ENCODE assay signal across 28 cellular contexts in genomic region chr17:37041931-37042330, GRCh38.
"Had no signal": no experiment of that assay in that cellular context is flagged by ENCODE, and none has a peak within 500 bp of the region (broad histone marks: within the 10 kb centered on the region; RNA-seq: fewer than 3 reads in every experiment).

No MANE protein-coding gene starts in this region.

- DNase-seq: natural killer cell; occipital lobe; ovary; posterior cingulate gyrus; psoas muscle; right cardiac atrium; spleen; stimulated activated CD4-positive, alpha-beta T cell treated with anti-CD3 and anti-CD28 coated beads, Interleukin-12 subunit alpha, Interleukin-12 subunit beta, amount 100 ng/mL, for 4 hours; stimulated activated CD4-positive, alpha-beta T cell treated with anti-CD3 and anti-CD28 coated beads, Interleukin-1b, Interleukin-23, amount 100 ng/mL, for 48 hours; stimulated activated CD4-positive, alpha-beta T cell treated with anti-CD3 and anti-CD28 coated beads, Interleukin-4, amount 100 ng/mL, for 1 hour; stimulated activated CD4-positive, alpha-beta T cell treated with anti-CD3 and anti-CD28 coated beads, Interleukin-4, amount 100 ng/mL, for 4 hours; stimulated activated CD8-positive, alpha-beta memory T cell treated with anti-CD3 and anti-CD28 coated beads, Interleukin-4, amount 100 ng/mL, for 48 hours; stimulated activated naive CD4-positive, alpha-beta T cell; stimulated activated naive CD8-positive, alpha-beta T cell treated with anti-CD3 and anti-CD28 coated beads, Interleukin-15, amount 100 ng/mL, for 72 hours; stimulated activated naive CD8-positive, alpha-beta T cell treated with anti-CD3 and anti-CD28 coated beads, Interleukin-15, Interleukin-2, amounts not matched to agents 100 U/mL and 50 U/mL, for 24 hours; substantia nigra; testis; tibial artery; transverse colon; upper lobe of right lung; uterus had no signal

- ATAC-seq: natural killer cell; psoas muscle; right cardiac atrium; sciatic nerve; stimulated activated memory B cell treated with anti-CD40 and anti-IgM and Interleukin-4, amounts not matched to agents 10 μg/mL and 1 μg/mL and 100 μg/mL, for 72 hours; stimulated activated naive CD8-positive, alpha-beta T cell treated with anti-CD3 and anti-CD28 coated beads, Interleukin-15, amount 100 ng/mL, for 72 hours; stimulated activated naive CD8-positive, alpha-beta T cell treated with anti-CD3 and anti-CD28 coated beads, Interleukin-15, Interleukin-2, amounts not matched to agents 100 U/mL and 50 U/mL, for 24 hours; upper lobe of right lung had no signal

- H3K9me3 ChIP-seq: ovary, psoas muscle, spleen, suprapubic skin, testis, tibial artery, transverse colon, upper lobe of right lung, uterus had no signal

- H3K36me3 ChIP-seq: neural progenitor cell, ovary, transverse colon, uterus had no signal

- H2AFZ ChIP-seq: neural progenitor cell, parathyroid adenoma had no signal

- H3K27me3 ChIP-seq: neural progenitor cell, ovary, spleen, suprapubic skin, testis, tibial artery, transverse colon, upper lobe of right lung, uterus had no signal

- H3K9ac ChIP-seq: neural progenitor cell, parathyroid adenoma had no signal

- H3K4me1 ChIP-seq: psoas muscle, suprapubic skin, testis, transverse colon, upper lobe of right lung, uterus had no signal

- H3K27ac ChIP-seq: neural progenitor cell, ovary, parathyroid adenoma, psoas muscle, skin epidermis, spleen, suprapubic skin, testis, tibial artery, transverse colon, upper lobe of right lung, uterus had no signal

- H3K4me3 ChIP-seq: neural progenitor cell, ovary, psoas muscle, skin epidermis, smooth muscle cell, spleen, suprapubic skin, testis, tibial artery, transverse colon, upper lobe of right lung, uterus had no signal

- H3K4me2 ChIP-seq: neural progenitor cell, smooth muscle cell had no signal
